Comparison of ENCODE assay signal across 8 cellular contexts in genomic region chr6:77467038-77467437, GRCh38. TPM values are rescaled to one million over a fixed set of nuclear protein-coding genes. Genes with fewer than 3 reads are reported as not detected.
DNase-seq lines count a peak whose midpoint lies in the region; ATAC-seq lines count a peak whose summit lies in the region.

No MANE protein-coding gene starts in this region.

- intact Hi-C loops in Right ventricle myocardium superior (cut with DNase I) (loop anchor here (10.0 kb wide), 1 partner anchor 782 kb away; no protein-coding TSS in a partner anchor), cardiac septum (cut with DNase I) (loop anchor here (10.0 kb wide), 1 partner anchor 782 kb away; no protein-coding TSS in a partner anchor)

- H3K4me1 ChIP-seq in muscle layer of colon (ENCODE audit: insufficient read depth, low read length) (peaks cover 5% of the 10 kb centered on the region), urinary bladder (ENCODE audit: insufficient read depth) (no peaks in the 10 kb centered on the region)

- peaks cover 4 to 17% of the 10 kb centered on the region in 2 donors for H3K9me3 Mint-ChIP-seq in effector memory CD8-positive, alpha-beta T cell

- WGBS in urinary bladder = 31% methylated on average over 11 of the region's 11 CpGs

- peaks cover 30 to 50% of the 10 kb centered on the region in 2 donors for H3K27me3 Mint-ChIP-seq in effector memory CD8-positive, alpha-beta T cell

- H3K27ac ChIP-seq in muscle layer of colon (ENCODE audit: low read depth, low read length) (no peak overlapping the region), urinary bladder (ENCODE audit: low read depth) (no peak overlapping the region)

- H3K27ac Mint-ChIP-seq in effector memory CD8-positive, alpha-beta T cell = peak overlapping the region in 1 of 2 donors; percentile 70

- peaks cover 33 to 38% of the 10 kb centered on the region in 2 donors for H3K27me3 ChIP-seq in muscle layer of colon (ENCODE audit: control insufficient read depth in 1 of 2, insufficient read depth in 2 of 2, low read length in 2 of 2)

- peak; percentile 18 for ATAC-seq in Right ventricle myocardium superior (ENCODE audit: poor library complexity)
- no peak for ATAC-seq in effector memory CD8-positive, alpha-beta T cell (replicated peaks)
- no peak for ATAC-seq in GM18868 (IDR thresholded peaks at IDR 0.05; ENCODE audit: unreplicated experiment)

- H3K4me3 ChIP-seq in muscle layer of colon (ENCODE audit: low read depth in 1 of 2, low read length in 2 of 2) = peak overlapping the region; percentile 15 to 67
- peak overlapping the region; percentile 36 for H3K4me3 ChIP-seq in urinary bladder (ENCODE audit: low read depth, low read length)

- H3K4me3 Mint-ChIP-seq in effector memory CD8-positive, alpha-beta T cell = peak overlapping the region; percentile 76 to 79

- H3K36me3 Mint-ChIP-seq in effector memory CD8-positive, alpha-beta T cell (ENCODE audit: insufficient read depth) = no peaks in the 10 kb centered on the region

- peaks cover 11 to 15% of the 10 kb centered on the region in 2 donors for H3K4me1 Mint-ChIP-seq in effector memory CD8-positive, alpha-beta T cell (ENCODE audit: low read depth in 2 of 2)

- no peak for DNase-seq in Right ventricle myocardium superior
- no peak for DNase-seq in cardiac septum (ENCODE audit: low spot score)
- no peak for DNase-seq in effector memory CD8-positive, alpha-beta T cell
- no peak for DNase-seq in occipital lobe (lab: John Stamatoyannopoulos, UW)
- DNase-seq in NCI-H1092 treated with DMSO at 0.1 percent for 48 hours (lab: John Stamatoyannopoulos, UW) = no peak

- H3K36me3 ChIP-seq in muscle layer of colon (ENCODE audit: insufficient read depth, low read length) (no peaks in the 10 kb centered on the region), urinary bladder (ENCODE audit: insufficient read depth) (no peaks in the 10 kb centered on the region)

- H3K9me3 ChIP-seq in muscle layer of colon (ENCODE audit: low read length) = no peaks in the 10 kb centered on the region

- H3K9ac ChIP-seq in muscle layer of colon (ENCODE audit: low read length) = no peak overlapping the region

RNA-seq across cellular contexts. Expression of gene HTR1B, which starts 3.7 kb away (rescaled TPM):
- total RNA-seq in Right ventricle myocardium superior (not detected), cardiac septum (0.11 TPM), urinary bladder (0.79 TPM), occipital lobe (0.94 TPM)
- 1.7 TPM for polyA plus RNA-seq in urinary bladder
